ENCODE assay signal across 9 cellular contexts in genomic region chr4:71009796-71010588, GRCh38. TPM values are rescaled to one million over a fixed set of nuclear protein-coding genes. Genes with fewer than 3 reads are reported as not detected.
DNase-seq lines count a peak whose midpoint lies in the region; ATAC-seq and TF ChIP-seq lines count a peak whose summit lies in the region.
"Had no signal": no experiment of that assay in that cellular context is flagged by ENCODE, and none has a peak within 500 bp of the region (broad histone marks: within the 10 kb centered on the region; RNA-seq: fewer than 3 reads in every experiment).

No MANE protein-coding gene starts in this region.

- H3K36me3 ChIP-seq in CD4-positive, CD25-positive, alpha-beta regulatory T cell (ENCODE audit: control insufficient read depth, insufficient read depth, low read length): peaks cover 6% of the 10 kb centered on the region

- H3K9me3 ChIP-seq in CD4-positive, CD25-positive, alpha-beta regulatory T cell (ENCODE audit: control insufficient read depth in 2 of 2, low read length in 2 of 2): no peaks in the 10 kb centered on the region

- intact Hi-C loops in natural killer cell (cut with micrococcal nuclease): loop anchor here (2.0 kb wide), 2 partner anchors 15 to 409 kb away; no protein-coding TSS in a partner anchor

- no peaks in the 10 kb centered on the region for H3K9me3 Mint-ChIP-seq in CD4-positive, CD25-positive, alpha-beta regulatory T cell
- H3K9me3 Mint-ChIP-seq in endothelial cell (ENCODE audit: unreplicated experiment) (no peaks in the 10 kb centered on the region), natural killer cell (no peaks in the 10 kb centered on the region)

- DNase-seq in CD4-positive, CD25-positive, alpha-beta regulatory T cell: peak in 2 of 3 donors; percentile 54 to 72
- DNase-seq in RKO (ENCODE audit: low spot score): peak; percentile 64
- no peak for DNase-seq in endothelial cell (ENCODE audit: low spot score)
- DNase-seq in natural killer cell: no peak

- TF ChIP-seq CTCF in endothelial cell (IDR thresholded peaks at IDR 0.05; ENCODE audit: unreplicated experiment) (peak; percentile 97), natural killer cell (IDR thresholded peaks at IDR 0.05) (peak; percentile 88)

- H3K36me3 Mint-ChIP-seq in CD4-positive, CD25-positive, alpha-beta regulatory T cell: peaks cover 21% of the 10 kb centered on the region
- H3K36me3 Mint-ChIP-seq in endothelial cell (ENCODE audit: low read depth, unreplicated experiment): peaks cover 26% of the 10 kb centered on the region
- H3K36me3 Mint-ChIP-seq in natural killer cell: peaks cover 8% of the 10 kb centered on the region

- TF ChIP-seq POLR2A in GM18505 (IDR thresholded peaks at IDR 0.05; ENCODE audit: borderline replicate concordance, extremely low read depth, insufficient read depth, insufficient read length): no peak

- H3K27ac ChIP-seq in CD4-positive, CD25-positive, alpha-beta regulatory T cell (ENCODE audit: insufficient read depth, low read length, poor library complexity, severe bottlenecking): peak overlapping the region; percentile 17

- H3K4me1 ChIP-seq in CD4-positive, CD25-positive, alpha-beta regulatory T cell (ENCODE audit: control insufficient read depth, insufficient read depth, low read length, poor library complexity, severe bottlenecking): peaks cover 34% of the 10 kb centered on the region

- peak; percentile 70 to 73 for ATAC-seq in CD4-positive, CD25-positive, alpha-beta regulatory T cell (ENCODE audit: low read depth in 2 of 2)
- ATAC-seq in GM18505 (IDR thresholded peaks at IDR 0.05; ENCODE audit: unreplicated experiment) (peak; percentile 41), HG03342 (IDR thresholded peaks at IDR 0.05; ENCODE audit: unreplicated experiment) (peak; percentile 46), natural killer cell (peak in 2 of 3 donors; percentile 76), HG03571 (IDR thresholded peaks at IDR 0.05; ENCODE audit: unreplicated experiment) (no peak), HG02970 (IDR thresholded peaks at IDR 0.05; ENCODE audit: low FRiP score, unreplicated experiment) (no peak)

- H3K27me3 Mint-ChIP-seq in CD4-positive, CD25-positive, alpha-beta regulatory T cell: no peaks in the 10 kb centered on the region
- H3K27me3 Mint-ChIP-seq in endothelial cell (ENCODE audit: unreplicated experiment): no peaks in the 10 kb centered on the region
- no peaks in the 10 kb centered on the region for H3K27me3 Mint-ChIP-seq in natural killer cell (ENCODE audit: low read depth in 2 of 2)

- no peaks in the 10 kb centered on the region for H3K27me3 ChIP-seq in CD4-positive, CD25-positive, alpha-beta regulatory T cell (ENCODE audit: control insufficient read depth, insufficient read depth, low read length)

- H3K4me3 Mint-ChIP-seq in CD4-positive, CD25-positive, alpha-beta regulatory T cell: peak overlapping the region in 3 of 4 donors; percentile 14 to 83 (median 21)
- H3K4me3 Mint-ChIP-seq in endothelial cell (ENCODE audit: unreplicated experiment) (no peak overlapping the region), natural killer cell (no peak overlapping the region)

- H3K4me3 ChIP-seq in CD4-positive, CD25-positive, alpha-beta regulatory T cell (ENCODE audit: low read depth, low read length): peak overlapping the region; percentile 13
- H3K4me3 ChIP-seq: SK-N-MC had no signal

- peaks cover 16 to 76% (median 36%) of the 10 kb centered on the region in 4 donors for H3K4me1 Mint-ChIP-seq in CD4-positive, CD25-positive, alpha-beta regulatory T cell
- H3K4me1 Mint-ChIP-seq in endothelial cell (ENCODE audit: unreplicated experiment) (peaks cover 2% of the 10 kb centered on the region), natural killer cell (peaks cover 49 to 55% of the 10 kb centered on the region in 2 donors)

- peak overlapping the region; percentile 20 to 85 (median 57) for H3K27ac Mint-ChIP-seq in CD4-positive, CD25-positive, alpha-beta regulatory T cell
- H3K27ac Mint-ChIP-seq in endothelial cell (ENCODE audit: unreplicated experiment) (no peak overlapping the region), natural killer cell (peak overlapping the region; percentile 71 to 77)

RNA-seq across cellular contexts. Expression of gene DCK, which starts 16.5 kb away (rescaled TPM):
- 33.1 TPM for total RNA-seq in CD4-positive, CD25-positive, alpha-beta regulatory T cell
- polyA plus RNA-seq in CD4-positive, CD25-positive, alpha-beta regulatory T cell: 100 to 1,000 TPM; 109 to 118 (median 114) TPM
- total RNA-seq in endothelial cell (ENCODE audit: unreplicated experiment): 17.5 TPM
- 10 to 100 TPM; 28.3 to 32.7 (median 29.5) TPM for total RNA-seq in natural killer cell

Comparison
In these comparisons a context has a peak if more than half of its experiments do, and no peak if none do; other contexts are left out.
1. ATAC-seq: peak in CD4-positive, CD25-positive, alpha-beta regulatory T cell (2 of 2), GM18505 (single experiment), HG03342 (single experiment) and natural killer cell (2 of 3); none in HG03571 (single experiment) and HG02970 (single experiment).
2. DNase-seq: peak in CD4-positive, CD25-positive, alpha-beta regulatory T cell (2 of 3) and RKO (single experiment); none in endothelial cell (single experiment) and natural killer cell (single experiment).
3. H3K4me3 Mint-ChIP-seq: peak in CD4-positive, CD25-positive, alpha-beta regulatory T cell (3 of 4); none in endothelial cell (single experiment) and natural killer cell (single experiment).